ENCODE assay signal across 22 cellular contexts in the genomic region with DNA sequence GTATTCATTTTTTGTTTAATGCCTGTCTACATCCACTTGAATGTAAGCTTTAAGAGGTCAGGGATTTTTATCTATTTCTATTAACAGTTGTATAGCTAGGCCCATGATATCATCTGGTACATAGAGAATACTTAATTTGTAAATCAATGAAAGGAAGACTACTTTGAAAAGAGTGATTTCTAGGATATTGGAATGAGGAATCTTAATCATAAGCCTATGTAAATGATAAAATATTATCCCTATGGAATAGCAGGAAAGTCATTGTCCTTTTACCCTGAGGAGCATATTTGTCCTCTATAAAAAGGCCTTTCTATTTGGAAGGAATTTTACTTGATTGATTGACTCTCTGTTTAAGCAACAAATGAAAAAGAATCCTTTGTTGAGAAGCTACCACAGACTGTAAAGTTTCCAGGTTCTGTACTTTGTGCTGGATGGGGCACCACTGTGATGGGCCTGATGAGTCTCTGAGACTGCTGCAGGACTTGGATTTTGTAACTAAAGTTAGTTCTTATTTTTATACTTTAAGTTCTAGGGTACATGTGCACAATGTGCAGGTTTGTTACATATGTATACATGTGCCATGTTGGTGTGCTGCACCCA.
"Had no signal": no experiment of that assay in that cellular context is flagged by ENCODE, and none has a peak within 500 bp of the region (broad histone marks: within the 10 kb centered on the region; RNA-seq: fewer than 3 reads in every experiment).

No MANE protein-coding gene starts in this region.

- H3K27ac ChIP-seq: esophagus squamous epithelium, WERI-Rb-1 had no signal

- H3K9me3 ChIP-seq: esophagus squamous epithelium had no signal

- DNase-seq: activated B cell treated with CpG ODN at 0.5 μM for 24 hours; activated CD4-positive, alpha-beta T cell treated with anti-CD3 and anti-CD28 coated beads for 48 hours; activated CD4-positive, alpha-beta T cell treated with anti-CD3 and anti-CD28 coated beads, Interleukin-2, amount 50 U/mL, for 1 hour; activated CD4-positive, alpha-beta T cell treated with anti-CD3 and anti-CD28 coated beads, Interleukin-2, amount 50 U/mL, for 48 hours; activated CD8-positive, alpha-beta memory T cell treated with anti-CD3 and anti-CD28 coated beads for 24 hours; activated CD8-positive, alpha-beta T cell treated with anti-CD3 and anti-CD28 coated beads for 36 hours; activated effector memory CD4-positive, alpha-beta T cell treated with Interleukin-2 at 50 U/mL for 16 hours; activated gamma-delta T cell treated with Interleukin-2 at 50 U/mL for 16 hours; activated naive CD4-positive, alpha-beta T cell treated with anti-CD3 and anti-CD28 coated beads, Interleukin-2, amount 50 U/mL, for 16 hours; activated naive CD4-positive, alpha-beta T cell treated with Interleukin-2 at 50 U/mL for 16 hours; activated T-cell treated with anti-CD3 and anti-CD28 coated beads, Interleukin-2, amount 50 U/mL, for 4 hours; amniotic stem cell; anterior cingulate cortex; caudate nucleus; cortex of kidney; dermis blood vessel endothelial cell; effector CD4-positive, alpha-beta T cell; effector memory CD8-positive, alpha-beta T cell; esophagus squamous epithelium; head of caudate nucleus; T-helper 2 cell; WERI-Rb-1 had no signal

- H3K4me1 ChIP-seq: esophagus squamous epithelium had no signal

- H3K27me3 ChIP-seq: esophagus squamous epithelium had no signal

- H3K4me3 ChIP-seq: esophagus squamous epithelium had no signal

- H3K36me3 ChIP-seq: esophagus squamous epithelium, WERI-Rb-1 had no signal
